ENCODE assay signal across 17 cellular contexts in genomic region chr12:53011889-53012288, GRCh38. TPM values are rescaled to one million over a fixed set of nuclear protein-coding genes. Genes with fewer than 3 reads are reported as not detected.
DNase-seq lines count a peak whose midpoint lies in the region; ATAC-seq and TF ChIP-seq lines count a peak whose summit lies in the region.
"Had no signal": no experiment of that assay in that cellular context is flagged by ENCODE, and none has a peak within 500 bp of the region (broad histone marks: within the 10 kb centered on the region; RNA-seq: fewer than 3 reads in every experiment).

No MANE protein-coding gene starts in this region.

- peak overlapping the region; percentile 88 for H3K4me3 ChIP-seq in NB4 (ENCODE audit: low read depth, low read length)

- H3K27me3 Mint-ChIP-seq in activated T-cell treated with anti-CD3 and anti-CD28 coated beads, Interleukin-2, amount 50 U/mL, for 72 hours (ENCODE audit: low read depth): no peaks in the 10 kb centered on the region
- peaks cover 3% of the 10 kb centered on the region for H3K27me3 Mint-ChIP-seq in endothelial cell (ENCODE audit: unreplicated experiment)
- no peaks in the 10 kb centered on the region for H3K27me3 Mint-ChIP-seq in stimulated activated memory B cell treated with anti-CD40 and anti-IgM and Interleukin-4, amounts not matched to agents 10 μg/mL and 1 μg/mL and 100 μg/mL, for 72 hours
- H3K27me3 Mint-ChIP-seq: activated CD8-positive, alpha-beta memory T cell treated with anti-CD3 and anti-CD28 coated beads, Interleukin-2, amount 10 ng/mL, durations not matched to agents 7 days and 5 days; activated naive CD4-positive, alpha-beta T cell treated with anti-CD3 and anti-CD28 coated beads, Interleukin-2, amount 10 ng/mL, durations not matched to agents 7 days and 5 days; T-cell had no signal

- H3K36me3 Mint-ChIP-seq in activated T-cell treated with anti-CD3 and anti-CD28 coated beads, Interleukin-2, amount 50 U/mL, for 72 hours (ENCODE audit: insufficient read depth in 2 of 2): peaks cover 4 to 37% of the 10 kb centered on the region in 2 donors
- peaks cover 9% of the 10 kb centered on the region for H3K36me3 Mint-ChIP-seq in endothelial cell (ENCODE audit: low read depth, unreplicated experiment)
- H3K36me3 Mint-ChIP-seq in stimulated activated memory B cell treated with anti-CD40 and anti-IgM and Interleukin-4, amounts not matched to agents 10 μg/mL and 1 μg/mL and 100 μg/mL, for 72 hours: peaks cover 28% of the 10 kb centered on the region

- TF ChIP-seq CTCF in NB4 (IDR thresholded peaks at IDR 0.05; ENCODE audit: low read depth, low read length): no peak
- no peak for TF ChIP-seq CTCF in endothelial cell (IDR thresholded peaks at IDR 0.05; ENCODE audit: unreplicated experiment)

- peaks cover 77% of the 10 kb centered on the region for H3K4me1 Mint-ChIP-seq in activated T-cell treated with anti-CD3 and anti-CD28 coated beads, Interleukin-2, amount 50 U/mL, for 72 hours (ENCODE audit: low read depth)
- peaks cover 13% of the 10 kb centered on the region for H3K4me1 Mint-ChIP-seq in endothelial cell (ENCODE audit: unreplicated experiment)
- H3K4me1 Mint-ChIP-seq in stimulated activated memory B cell treated with anti-CD40 and anti-IgM and Interleukin-4, amounts not matched to agents 10 μg/mL and 1 μg/mL and 100 μg/mL, for 72 hours: peaks cover 59% of the 10 kb centered on the region

- no peak for DNase-seq in activated T-cell treated with anti-CD3 and anti-CD28 coated beads, Interleukin-2, amount 50 U/mL, for 72 hours
- DNase-seq in activated T-cell treated with anti-CD3 and anti-CD28 coated beads for 4 hours (no peak), NB4 (ENCODE audit: low read depth) (no peak), endothelial cell (ENCODE audit: low spot score) (no peak), NCI-H345 (lab: John Stamatoyannopoulos, UW) (no peak), hepatic stellate cell (ENCODE audit: low spot score) (no peak)
- DNase-seq: ACHN; activated CD8-positive, alpha-beta memory T cell treated with anti-CD3 and anti-CD28 coated beads, Interleukin-2, amount 10 ng/mL, durations not matched to agents 7 days and 5 days; activated naive CD4-positive, alpha-beta T cell treated with anti-CD3 and anti-CD28 coated beads, Interleukin-2, amount 10 ng/mL, durations not matched to agents 7 days and 5 days; brain microvascular endothelial cell; islet precursor cell; mesendoderm; NCI-H1436 treated with DMSO at 0.1 percent for 48 hours; right cardiac atrium; T-cell had no signal

- TF ChIP-seq POLR2A in NB4 (IDR thresholded peaks at IDR 0.05; ENCODE audit: extremely low read depth, insufficient read length): no peak

- peak overlapping the region; percentile 6 for H3K27ac Mint-ChIP-seq in activated T-cell treated with anti-CD3 and anti-CD28 coated beads, Interleukin-2, amount 50 U/mL, for 72 hours
- no peak overlapping the region for H3K27ac Mint-ChIP-seq in endothelial cell (ENCODE audit: unreplicated experiment)
- peak overlapping the region; percentile 17 for H3K27ac Mint-ChIP-seq in stimulated activated memory B cell treated with anti-CD40 and anti-IgM and Interleukin-4, amounts not matched to agents 10 μg/mL and 1 μg/mL and 100 μg/mL, for 72 hours
- H3K27ac Mint-ChIP-seq: activated CD8-positive, alpha-beta memory T cell treated with anti-CD3 and anti-CD28 coated beads, Interleukin-2, amount 10 ng/mL, durations not matched to agents 7 days and 5 days had no signal

- no peak for ATAC-seq in activated T-cell treated with anti-CD3 and anti-CD28 coated beads, Interleukin-2, amount 50 U/mL, for 72 hours (replicated peaks in 1 of 2)
- no peak for ATAC-seq in stimulated activated memory B cell treated with anti-CD40 and anti-IgM and Interleukin-4, amounts not matched to agents 10 μg/mL and 1 μg/mL and 100 μg/mL, for 72 hours
- ATAC-seq in GM21515 (IDR thresholded peaks at IDR 0.05; ENCODE audit: unreplicated experiment): no peak
- ATAC-seq: activated CD8-positive, alpha-beta memory T cell treated with anti-CD3 and anti-CD28 coated beads, Interleukin-2, amount 10 ng/mL, durations not matched to agents 7 days and 5 days; right cardiac atrium; T-cell had no signal

- H3K9me3 Mint-ChIP-seq in activated T-cell treated with anti-CD3 and anti-CD28 coated beads, Interleukin-2, amount 50 U/mL, for 72 hours: no peaks in the 10 kb centered on the region
- H3K9me3 Mint-ChIP-seq in endothelial cell (ENCODE audit: unreplicated experiment): no peaks in the 10 kb centered on the region
- H3K9me3 Mint-ChIP-seq in stimulated activated memory B cell treated with anti-CD40 and anti-IgM and Interleukin-4, amounts not matched to agents 10 μg/mL and 1 μg/mL and 100 μg/mL, for 72 hours: no peaks in the 10 kb centered on the region
- H3K9me3 Mint-ChIP-seq: activated naive CD4-positive, alpha-beta T cell treated with anti-CD3 and anti-CD28 coated beads, Interleukin-2, amount 10 ng/mL, durations not matched to agents 7 days and 5 days; T-cell had no signal

- H3K4me3 Mint-ChIP-seq in activated T-cell treated with anti-CD3 and anti-CD28 coated beads, Interleukin-2, amount 50 U/mL, for 72 hours: peak overlapping the region in 1 of 2 donors; percentile 7
- peak overlapping the region; percentile 40 for H3K4me3 Mint-ChIP-seq in endothelial cell (ENCODE audit: unreplicated experiment)
- no peak overlapping the region for H3K4me3 Mint-ChIP-seq in stimulated activated memory B cell treated with anti-CD40 and anti-IgM and Interleukin-4, amounts not matched to agents 10 μg/mL and 1 μg/mL and 100 μg/mL, for 72 hours
- H3K4me3 Mint-ChIP-seq: activated CD8-positive, alpha-beta memory T cell treated with anti-CD3 and anti-CD28 coated beads, Interleukin-2, amount 10 ng/mL, durations not matched to agents 7 days and 5 days; activated naive CD4-positive, alpha-beta T cell treated with anti-CD3 and anti-CD28 coated beads, Interleukin-2, amount 10 ng/mL, durations not matched to agents 7 days and 5 days; T-cell had no signal

RNA-seq across cellular contexts. Expression of gene EIF4B, which starts 5.6 kb away (rescaled TPM):
- total RNA-seq in activated T-cell treated with anti-CD3 and anti-CD28 coated beads, Interleukin-2, amount 50 U/mL, for 72 hours: 100 to 1,000 TPM; 622 to 633 TPM
- 629 TPM for total RNA-seq in endothelial cell (ENCODE audit: unreplicated experiment)

RNA-seq across cellular contexts. Expression of gene TNS2, which starts 38.0 kb away (rescaled TPM):
- total RNA-seq in activated T-cell treated with anti-CD3 and anti-CD28 coated beads, Interleukin-2, amount 50 U/mL, for 72 hours: 1 to 10 TPM; 1.5 to 2.6 TPM
- 112 TPM for total RNA-seq in endothelial cell (ENCODE audit: unreplicated experiment)

Comparison
In these comparisons a context has a peak if more than half of its experiments do, and no peak if none do; other contexts are left out.
1. RNA of gene TNS2, which starts 38.0 kb away (total RNA-seq): 112 TPM in endothelial cell (single experiment); 1.5 to 2.6 TPM in activated T-cell treated with anti-CD3 and anti-CD28 coated beads, Interleukin-2, amount 50 U/mL, for 72 hours; every median in the first group is over 10 times any median in the second.